Comparison of ENCODE assay signal across 15 cellular contexts in genomic region chr16:85796152-85796551, GRCh38. TPM values are rescaled to one million over a fixed set of nuclear protein-coding genes. Genes with fewer than 3 reads are reported as not detected.
DNase-seq lines count a peak whose midpoint lies in the region; ATAC-seq and TF ChIP-seq lines count a peak whose summit lies in the region.
"Had no signal": no experiment of that assay in that cellular context is flagged by ENCODE, and none has a peak within 500 bp of the region (broad histone marks: within the 10 kb centered on the region; RNA-seq: fewer than 3 reads in every experiment).

No MANE protein-coding gene starts in this region.

- intact Hi-C loops in activated CD8-positive, alpha-beta T cell treated with anti-CD3 and anti-CD28 coated beads for 36 hours (cut with micrococcal nuclease) = no loop called here
- intact Hi-C loops in activated T-helper 1 cell treated with anti-CD3 and anti-CD28 coated beads, Interleukin-12 subunit alpha, Interleukin-12 subunit beta, Interleukin-2, Interleukin-4 antibody, amounts not matched to agents 30 ng/mL and 10 ng/mL and 1 ng/mL, durations not matched to agents 14 hours and 24 hours and 36 hours (cut with micrococcal nuclease) = loop anchor here (5.0 kb wide), 3 partner anchors 239 to 1989 kb away; partner anchors contain the start of genes HSBP1 and ZDHHC7

- no peaks in the 10 kb centered on the region for H3K9me3 ChIP-seq in CD8-positive, alpha-beta memory T cell (ENCODE audit: low read length)
- H3K9me3 ChIP-seq in hepatocyte (ENCODE audit: low read depth) = no peaks in the 10 kb centered on the region
- H3K9me3 ChIP-seq: Caco-2 had no signal

- no peak for ATAC-seq in activated CD8-positive, alpha-beta T cell treated with anti-CD3 and anti-CD28 coated beads, Interleukin-2, amount 10 ng/mL, durations not matched to agents 7 days and 5 days
- ATAC-seq in activated CD8-positive, alpha-beta T cell treated with anti-CD3 and anti-CD28 coated beads for 36 hours = no peak
- no peak for ATAC-seq in naive thymus-derived CD8-positive, alpha-beta T cell
- ATAC-seq in GM18498 (IDR thresholded peaks at IDR 0.05; ENCODE audit: unreplicated experiment) (no peak), HG03108 (IDR thresholded peaks at IDR 0.05; ENCODE audit: unreplicated experiment) (no peak)

- DNase-seq in activated CD8-positive, alpha-beta T cell treated with anti-CD3 and anti-CD28 coated beads, Interleukin-2, amount 10 ng/mL, durations not matched to agents 7 days and 5 days = no peak
- no peak for DNase-seq in activated CD8-positive, alpha-beta T cell treated with anti-CD3 and anti-CD28 coated beads for 36 hours
- DNase-seq in CD8-positive, alpha-beta memory T cell = no peak
- DNase-seq in activated T-helper 1 cell treated with anti-CD3 and anti-CD28 coated beads, Interleukin-12 subunit alpha, Interleukin-12 subunit beta, Interleukin-2, Interleukin-4 antibody, amounts not matched to agents 30 ng/mL and 10 ng/mL and 1 ng/mL, durations not matched to agents 14 hours and 24 hours and 36 hours (ENCODE audit: low spot score) = no peak
- peak in 1 of 10 donors; percentile 44 for DNase-seq in naive thymus-derived CD8-positive, alpha-beta T cell
- DNase-seq in hepatocyte (ENCODE audit: low spot score) = no peak
- DNase-seq: C1 segment of cervical spinal cord, Caco-2, DMS53, HCEC 1CT, NCI-H1048, NCI-H345, NCI-H526 treated with DMSO at 0.1 percent for 48 hours had no signal

- no peak overlapping the region for H3K27ac ChIP-seq in CD8-positive, alpha-beta memory T cell (ENCODE audit: low read depth, low read length)
- H3K27ac ChIP-seq in hepatocyte = no peak overlapping the region

- no peak overlapping the region for H3K4me3 ChIP-seq in CD8-positive, alpha-beta memory T cell (ENCODE audit: low read length)
- no peak overlapping the region for H3K4me3 ChIP-seq in hepatocyte

- H3K27me3 ChIP-seq in CD8-positive, alpha-beta memory T cell (ENCODE audit: insufficient read depth, low read length, poor library complexity, severe bottlenecking) = no peaks in the 10 kb centered on the region
- H3K27me3 ChIP-seq in hepatocyte = no peaks in the 10 kb centered on the region

- H3K4me2 ChIP-seq in hepatocyte = no peak overlapping the region

- H3K36me3 Mint-ChIP-seq in activated CD8-positive, alpha-beta T cell treated with anti-CD3 and anti-CD28 coated beads, Interleukin-2, amount 10 ng/mL, durations not matched to agents 7 days and 5 days (ENCODE audit: low read depth) = peaks cover 49% of the 10 kb centered on the region
- peaks cover 56% of the 10 kb centered on the region for H3K36me3 Mint-ChIP-seq in activated CD8-positive, alpha-beta T cell treated with anti-CD3 and anti-CD28 coated beads for 36 hours (ENCODE audit: low read depth)
- H3K36me3 Mint-ChIP-seq in CD8-positive, alpha-beta memory T cell = peaks cover 17 to 75% (median 27%) of the 10 kb centered on the region in 3 donors
- peaks cover 43% of the 10 kb centered on the region for H3K36me3 Mint-ChIP-seq in activated T-helper 1 cell treated with anti-CD3 and anti-CD28 coated beads, Interleukin-12 subunit alpha, Interleukin-12 subunit beta, Interleukin-2, Interleukin-4 antibody, amounts not matched to agents 30 ng/mL and 10 ng/mL and 1 ng/mL, durations not matched to agents 14 hours and 24 hours and 36 hours (ENCODE audit: low read depth)
- peaks cover 6 to 62% (median 20%) of the 10 kb centered on the region in 3 donors for H3K36me3 Mint-ChIP-seq in naive thymus-derived CD8-positive, alpha-beta T cell

- CTCF ChIA-PET in activated CD8-positive, alpha-beta T cell treated with anti-CD3 and anti-CD28 coated beads, Interleukin-2, amount 10 ng/mL, durations not matched to agents 7 days and 5 days (lab: Charles Lee) = no interaction called here
- CTCF ChIA-PET in activated CD8-positive, alpha-beta T cell treated with anti-CD3 and anti-CD28 coated beads for 36 hours (lab: Charles Lee) = interaction anchor here (3.1 kb wide), 1 partner anchor 25 kb away, joined by 12 read pairs; no protein-coding TSS in a partner anchor
- CTCF ChIA-PET in CD8-positive, alpha-beta memory T cell (lab: Charles Lee) = interaction anchor here (1.0 kb wide), 1 partner anchor 23 kb away, joined by 3 read pairs; no protein-coding TSS in a partner anchor

- H3K4me1 ChIP-seq in CD8-positive, alpha-beta memory T cell (ENCODE audit: insufficient read depth, low read length) = peaks cover 26% of the 10 kb centered on the region
- peaks cover 8% of the 10 kb centered on the region for H3K4me1 ChIP-seq in hepatocyte (ENCODE audit: insufficient read depth)

- H3K27me3 Mint-ChIP-seq in activated CD8-positive, alpha-beta T cell treated with anti-CD3 and anti-CD28 coated beads, Interleukin-2, amount 10 ng/mL, durations not matched to agents 7 days and 5 days (ENCODE audit: low read depth) = no peaks in the 10 kb centered on the region
- H3K27me3 Mint-ChIP-seq in activated CD8-positive, alpha-beta T cell treated with anti-CD3 and anti-CD28 coated beads for 36 hours = no peaks in the 10 kb centered on the region
- H3K27me3 Mint-ChIP-seq in CD8-positive, alpha-beta memory T cell = no peaks in the 10 kb centered on the region
- H3K27me3 Mint-ChIP-seq in activated T-helper 1 cell treated with anti-CD3 and anti-CD28 coated beads, Interleukin-12 subunit alpha, Interleukin-12 subunit beta, Interleukin-2, Interleukin-4 antibody, amounts not matched to agents 30 ng/mL and 10 ng/mL and 1 ng/mL, durations not matched to agents 14 hours and 24 hours and 36 hours (ENCODE audit: insufficient read depth) = no peaks in the 10 kb centered on the region
- no peaks in the 10 kb centered on the region for H3K27me3 Mint-ChIP-seq in naive thymus-derived CD8-positive, alpha-beta T cell

- H3K9me3 Mint-ChIP-seq in activated CD8-positive, alpha-beta T cell treated with anti-CD3 and anti-CD28 coated beads, Interleukin-2, amount 10 ng/mL, durations not matched to agents 7 days and 5 days (ENCODE audit: insufficient read depth) = no peaks in the 10 kb centered on the region
- H3K9me3 Mint-ChIP-seq in activated CD8-positive, alpha-beta T cell treated with anti-CD3 and anti-CD28 coated beads for 36 hours = no peaks in the 10 kb centered on the region
- H3K9me3 Mint-ChIP-seq in CD8-positive, alpha-beta memory T cell = no peaks in the 10 kb centered on the region
- H3K9me3 Mint-ChIP-seq in activated T-helper 1 cell treated with anti-CD3 and anti-CD28 coated beads, Interleukin-12 subunit alpha, Interleukin-12 subunit beta, Interleukin-2, Interleukin-4 antibody, amounts not matched to agents 30 ng/mL and 10 ng/mL and 1 ng/mL, durations not matched to agents 14 hours and 24 hours and 36 hours = no peaks in the 10 kb centered on the region
- peaks cover 0 to 4% (median 0%) of the 10 kb centered on the region in 9 donors for H3K9me3 Mint-ChIP-seq in naive thymus-derived CD8-positive, alpha-beta T cell

- peaks cover 16% of the 10 kb centered on the region for H3K36me3 ChIP-seq in CD8-positive, alpha-beta memory T cell (ENCODE audit: insufficient read depth, low read length)
- H3K36me3 ChIP-seq in hepatocyte (replicated peaks; ENCODE audit: insufficient read depth, low read depth) = no peaks in the 10 kb centered on the region

- peaks cover 49% of the 10 kb centered on the region for H3K4me1 Mint-ChIP-seq in activated CD8-positive, alpha-beta T cell treated with anti-CD3 and anti-CD28 coated beads, Interleukin-2, amount 10 ng/mL, durations not matched to agents 7 days and 5 days (ENCODE audit: low read depth)
- peaks cover 63% of the 10 kb centered on the region for H3K4me1 Mint-ChIP-seq in activated CD8-positive, alpha-beta T cell treated with anti-CD3 and anti-CD28 coated beads for 36 hours (ENCODE audit: low read depth)
- H3K4me1 Mint-ChIP-seq in CD8-positive, alpha-beta memory T cell = peaks cover 53 to 80% (median 71%) of the 10 kb centered on the region in 3 donors
- H3K4me1 Mint-ChIP-seq in activated T-helper 1 cell treated with anti-CD3 and anti-CD28 coated beads, Interleukin-12 subunit alpha, Interleukin-12 subunit beta, Interleukin-2, Interleukin-4 antibody, amounts not matched to agents 30 ng/mL and 10 ng/mL and 1 ng/mL, durations not matched to agents 14 hours and 24 hours and 36 hours (ENCODE audit: low read depth) = peaks cover 30% of the 10 kb centered on the region
- H3K4me1 Mint-ChIP-seq in naive thymus-derived CD8-positive, alpha-beta T cell = peaks cover 40 to 75% (median 63%) of the 10 kb centered on the region in 4 donors

- H4K20me1 ChIP-seq in hepatocyte (ENCODE audit: insufficient read depth, poor library complexity, severe bottlenecking) = peaks cover 29% of the 10 kb centered on the region

- H3K4me3 Mint-ChIP-seq in activated CD8-positive, alpha-beta T cell treated with anti-CD3 and anti-CD28 coated beads, Interleukin-2, amount 10 ng/mL, durations not matched to agents 7 days and 5 days = no peak overlapping the region
- H3K4me3 Mint-ChIP-seq in activated CD8-positive, alpha-beta T cell treated with anti-CD3 and anti-CD28 coated beads for 36 hours = no peak overlapping the region
- peak overlapping the region in 4 of 7 donors; percentile 24 to 48 (median 33) for H3K4me3 Mint-ChIP-seq in CD8-positive, alpha-beta memory T cell
- peak overlapping the region; percentile 17 for H3K4me3 Mint-ChIP-seq in activated T-helper 1 cell treated with anti-CD3 and anti-CD28 coated beads, Interleukin-12 subunit alpha, Interleukin-12 subunit beta, Interleukin-2, Interleukin-4 antibody, amounts not matched to agents 30 ng/mL and 10 ng/mL and 1 ng/mL, durations not matched to agents 14 hours and 24 hours and 36 hours
- peak overlapping the region in 3 of 10 donors; percentile 24 to 59 (median 40) for H3K4me3 Mint-ChIP-seq in naive thymus-derived CD8-positive, alpha-beta T cell

- no peaks in the 10 kb centered on the region for H3K9me2 ChIP-seq in hepatocyte (replicated peaks; ENCODE audit: insufficient read depth)

- POLR2A ChIA-PET in activated CD8-positive, alpha-beta T cell treated with anti-CD3 and anti-CD28 coated beads, Interleukin-2, amount 10 ng/mL, durations not matched to agents 7 days and 5 days (lab: Charles Lee) = interaction anchor here (1.2 kb wide), 1 partner anchor 140 kb away, joined by 3 read pairs; no protein-coding TSS in a partner anchor
- POLR2A ChIA-PET in activated CD8-positive, alpha-beta T cell treated with anti-CD3 and anti-CD28 coated beads for 36 hours (lab: Charles Lee) = no interaction called here
- POLR2A ChIA-PET in CD8-positive, alpha-beta memory T cell (lab: Charles Lee) = no interaction called here
- POLR2A ChIA-PET in naive thymus-derived CD8-positive, alpha-beta T cell (lab: Charles Lee) = no interaction called here

- H3K27ac Mint-ChIP-seq in activated CD8-positive, alpha-beta T cell treated with anti-CD3 and anti-CD28 coated beads, Interleukin-2, amount 10 ng/mL, durations not matched to agents 7 days and 5 days = peak overlapping the region; percentile 37
- H3K27ac Mint-ChIP-seq in activated CD8-positive, alpha-beta T cell treated with anti-CD3 and anti-CD28 coated beads for 36 hours = no peak overlapping the region
- peak overlapping the region in 5 of 8 donors; percentile 18 to 94 (median 26) for H3K27ac Mint-ChIP-seq in CD8-positive, alpha-beta memory T cell
- no peak overlapping the region for H3K27ac Mint-ChIP-seq in activated T-helper 1 cell treated with anti-CD3 and anti-CD28 coated beads, Interleukin-12 subunit alpha, Interleukin-12 subunit beta, Interleukin-2, Interleukin-4 antibody, amounts not matched to agents 30 ng/mL and 10 ng/mL and 1 ng/mL, durations not matched to agents 14 hours and 24 hours and 36 hours
- H3K27ac Mint-ChIP-seq in naive thymus-derived CD8-positive, alpha-beta T cell = peak overlapping the region in 6 of 10 donors; percentile 2 to 88 (median 52)

- TF ChIP-seq CTCF in activated CD8-positive, alpha-beta T cell treated with anti-CD3 and anti-CD28 coated beads for 36 hours (IDR thresholded peaks at IDR 0.05) = no peak
- no peak for TF ChIP-seq CTCF in hepatocyte (IDR thresholded peaks at IDR 0.05; ENCODE audit: poor library complexity)

- peaks cover 97% of the 10 kb centered on the region for H3K79me2 ChIP-seq in hepatocyte

- H2AFZ ChIP-seq in hepatocyte = no peak overlapping the region

- 96% methylated on average over 6 of the region's 6 CpGs for WGBS in hepatocyte (ENCODE audit: low lambda C conversion rate, missing lambda C conversion rate)

RNA-seq across cellular contexts. Expression of gene EMC8, which starts 3.2 kb away (rescaled TPM):
- total RNA-seq in activated CD8-positive, alpha-beta T cell treated with anti-CD3 and anti-CD28 coated beads, Interleukin-2, amount 10 ng/mL, durations not matched to agents 7 days and 5 days = 10 to 100 TPM; 33.3 to 43.0 TPM
- 10 to 100 TPM; 32.4 to 38.6 TPM for total RNA-seq in activated CD8-positive, alpha-beta T cell treated with anti-CD3 and anti-CD28 coated beads for 36 hours
- total RNA-seq in CD8-positive, alpha-beta memory T cell = 10 to 100 TPM; 52.2 to 56.2 TPM
- polyA plus RNA-seq in CD8-positive, alpha-beta memory T cell = 27.6 TPM
- total RNA-seq in activated T-helper 1 cell treated with anti-CD3 and anti-CD28 coated beads, Interleukin-12 subunit alpha, Interleukin-12 subunit beta, Interleukin-2, Interleukin-4 antibody, amounts not matched to agents 30 ng/mL and 10 ng/mL and 1 ng/mL, durations not matched to agents 14 hours and 24 hours and 36 hours = 49.5 and 51.1 TPM in 2 replicates
- total RNA-seq in naive thymus-derived CD8-positive, alpha-beta T cell = 10 to 100 TPM; 36.9 to 38.7 TPM
- 10 to 100 TPM; 21.6 to 28.6 (median 27.2) TPM for polyA plus RNA-seq in naive thymus-derived CD8-positive, alpha-beta T cell
- 35.0 and 40.6 TPM in 2 replicates for total RNA-seq in hepatocyte
- 46.5 and 50.6 TPM in 2 replicates for polyA plus RNA-seq in hepatocyte

RNA-seq across cellular contexts. Expression of gene COX4I1, which starts 3.3 kb away (rescaled TPM):
- 100 to 1,000 TPM; 505 to 520 TPM for total RNA-seq in activated CD8-positive, alpha-beta T cell treated with anti-CD3 and anti-CD28 coated beads, Interleukin-2, amount 10 ng/mL, durations not matched to agents 7 days and 5 days
- 100 to 1,000 TPM; 515 to 543 TPM for total RNA-seq in activated CD8-positive, alpha-beta T cell treated with anti-CD3 and anti-CD28 coated beads for 36 hours
- total RNA-seq in CD8-positive, alpha-beta memory T cell = 100 to 1,000 TPM; 449 to 470 TPM
- polyA plus RNA-seq in CD8-positive, alpha-beta memory T cell = 951 TPM
- 544 and 558 TPM in 2 replicates for total RNA-seq in activated T-helper 1 cell treated with anti-CD3 and anti-CD28 coated beads, Interleukin-12 subunit alpha, Interleukin-12 subunit beta, Interleukin-2, Interleukin-4 antibody, amounts not matched to agents 30 ng/mL and 10 ng/mL and 1 ng/mL, durations not matched to agents 14 hours and 24 hours and 36 hours
- total RNA-seq in naive thymus-derived CD8-positive, alpha-beta T cell = 100 to 1,000 TPM; 750 to 766 TPM
- polyA plus RNA-seq in naive thymus-derived CD8-positive, alpha-beta T cell = 1,000 to 10,000 TPM; 1,212 to 1,344 (median 1,331) TPM
- total RNA-seq in hepatocyte = 449 and 496 TPM in 2 replicates
- 655 and 694 TPM in 2 replicates for polyA plus RNA-seq in hepatocyte

RNA-seq across cellular contexts. Expression of gene C16orf74, which starts 45.3 kb away (rescaled TPM):
- total RNA-seq in activated CD8-positive, alpha-beta T cell treated with anti-CD3 and anti-CD28 coated beads, Interleukin-2, amount 10 ng/mL, durations not matched to agents 7 days and 5 days = under 1 TPM; 0.21 TPM
- total RNA-seq in activated CD8-positive, alpha-beta T cell treated with anti-CD3 and anti-CD28 coated beads for 36 hours = 1 to 10 TPM; 1.1 to 1.4 TPM
- 1 to 10 TPM; 1.1 to 1.3 TPM for total RNA-seq in CD8-positive, alpha-beta memory T cell
- polyA plus RNA-seq in CD8-positive, alpha-beta memory T cell = 10.7 TPM
- 0.17 TPM in 1 of 2 replicates, not detected in the other for total RNA-seq in activated T-helper 1 cell treated with anti-CD3 and anti-CD28 coated beads, Interleukin-12 subunit alpha, Interleukin-12 subunit beta, Interleukin-2, Interleukin-4 antibody, amounts not matched to agents 30 ng/mL and 10 ng/mL and 1 ng/mL, durations not matched to agents 14 hours and 24 hours and 36 hours
- 10 to 100 TPM; 38.0 to 42.3 TPM for total RNA-seq in naive thymus-derived CD8-positive, alpha-beta T cell
- 10 to 100 TPM; 16.0 to 19.1 (median 17.2) TPM for polyA plus RNA-seq in naive thymus-derived CD8-positive, alpha-beta T cell
- total RNA-seq in hepatocyte = 1.4 and 5.3 TPM in 2 replicates
- polyA plus RNA-seq in hepatocyte = 7.8 and 11.5 TPM in 2 replicates

Comparison
In these comparisons a context has a peak if more than half of its experiments do, and no peak if none do; other contexts are left out.
1. H3K27ac Mint-ChIP-seq: peak in activated CD8-positive, alpha-beta T cell treated with anti-CD3 and anti-CD28 coated beads, Interleukin-2, amount 10 ng/mL, durations not matched to agents 7 days and 5 days (single experiment), CD8-positive, alpha-beta memory T cell (5 of 8) and naive thymus-derived CD8-positive, alpha-beta T cell (6 of 10); none in activated CD8-positive, alpha-beta T cell treated with anti-CD3 and anti-CD28 coated beads for 36 hours (single experiment) and activated T-helper 1 cell treated with anti-CD3 and anti-CD28 coated beads, Interleukin-12 subunit alpha, Interleukin-12 subunit beta, Interleukin-2, Interleukin-4 antibody, amounts not matched to agents 30 ng/mL and 10 ng/mL and 1 ng/mL, durations not matched to agents 14 hours and 24 hours and 36 hours (single experiment).
2. H3K4me3 Mint-ChIP-seq: peak in CD8-positive, alpha-beta memory T cell (4 of 7) and activated T-helper 1 cell treated with anti-CD3 and anti-CD28 coated beads, Interleukin-12 subunit alpha, Interleukin-12 subunit beta, Interleukin-2, Interleukin-4 antibody, amounts not matched to agents 30 ng/mL and 10 ng/mL and 1 ng/mL, durations not matched to agents 14 hours and 24 hours and 36 hours (single experiment); none in activated CD8-positive, alpha-beta T cell treated with anti-CD3 and anti-CD28 coated beads, Interleukin-2, amount 10 ng/mL, durations not matched to agents 7 days and 5 days (single experiment) and activated CD8-positive, alpha-beta T cell treated with anti-CD3 and anti-CD28 coated beads for 36 hours (single experiment).